1 cellular context compared by ENCODE assay signal in genomic region chr11:45919806-45920530, GRCh38.
A peak's percentile ranks its signal among the peaks of the same experiment; 100 is the strongest.
TF ChIP-seq lines count a peak whose summit lies in the region.

No MANE protein-coding gene starts in this region.

TF ChIP-seq in HepG2, 621 proteins besides CTCF, POLR2A, EP300 and RAD21 (continues in another document):
- TF ChIP-seq ZHX2 (IDR thresholded peaks at IDR 0.05; ENCODE audit: low read depth): no peak
- TF ChIP-seq ZHX2 (CRISPR knock-in tag; IDR thresholded peaks at IDR 0.05; ENCODE audit: borderline replicate concordance): no peak
- TF ChIP-seq MYC (CRISPR knock-in tag; IDR thresholded peaks at IDR 0.05; ENCODE audit: borderline replicate concordance): no peak
- TF ChIP-seq ZNF280B (CRISPR knock-in tag; IDR thresholded peaks at IDR 0.05; ENCODE audit: borderline replicate concordance): no peak
- peak; percentile 27; the same call in 1 of the 2 replicates for TF ChIP-seq ZNF687 (CRISPR knock-in tag; IDR thresholded peaks at IDR 0.05)
- no peak for TF ChIP-seq CREB3 (CRISPR knock-in tag; IDR thresholded peaks at IDR 0.05)
- TF ChIP-seq KLF12 (CRISPR knock-in tag; IDR thresholded peaks at IDR 0.05; ENCODE audit: borderline replicate concordance): no peak
- TF ChIP-seq LRRFIP1 (CRISPR knock-in tag; conservative IDR thresholded peaks at IDR 0.05): no peak
- 0 out of 2 replicates have a peak, but pooled peaks have one; percentile 21 for TF ChIP-seq ZSCAN25 (CRISPR knock-in tag; IDR thresholded peaks at IDR 0.05)
- TF ChIP-seq SNAPC4 (CRISPR knock-in tag; IDR thresholded peaks at IDR 0.05): no peak
- TF ChIP-seq ZNF569 (CRISPR knock-in tag; IDR thresholded peaks at IDR 0.05; ENCODE audit: borderline replicate concordance): no peak
- peak; percentile 64 for TF ChIP-seq PATZ1 (CRISPR knock-in tag; IDR thresholded peaks at IDR 0.05)
- TF ChIP-seq GATA4 (IDR thresholded peaks at IDR 0.05; ENCODE audit: borderline replicate concordance, low read depth): no peak
- TF ChIP-seq ZFY (CRISPR knock-in tag; IDR thresholded peaks at IDR 0.05): peak; percentile 55; the same call in 1 of the 2 replicates
- TF ChIP-seq UBTF (CRISPR knock-in tag; IDR thresholded peaks at IDR 0.05): no peak
- TF ChIP-seq ZNF510 (CRISPR knock-in tag; IDR thresholded peaks at IDR 0.05; ENCODE audit: low read depth): no peak
- TF ChIP-seq ZNF414 (CRISPR knock-in tag; IDR thresholded peaks at IDR 0.05): no peak
- no peak for TF ChIP-seq ZNF773 (CRISPR knock-in tag; IDR thresholded peaks at IDR 0.05; ENCODE audit: borderline replicate concordance)
- no peak for TF ChIP-seq MEIS1 (CRISPR knock-in tag; IDR thresholded peaks at IDR 0.05; ENCODE audit: borderline replicate concordance)
- peak; percentile 61; the same call in 1 of the 2 replicates for TF ChIP-seq ZFX (CRISPR knock-in tag; IDR thresholded peaks at IDR 0.05; ENCODE audit: low read depth)
- no peak for TF ChIP-seq ZNF10 (CRISPR knock-in tag; IDR thresholded peaks at IDR 0.05; ENCODE audit: borderline replicate concordance, low read depth)
- TF ChIP-seq ZNF768 (CRISPR knock-in tag; IDR thresholded peaks at IDR 0.05): peak; percentile 35; the same call in 1 of the 2 replicates
- TF ChIP-seq ZC3H4 (CRISPR knock-in tag; IDR thresholded peaks at IDR 0.05; ENCODE audit: borderline replicate concordance): no peak
- no peak for TF ChIP-seq MED1 (CRISPR knock-in tag; IDR thresholded peaks at IDR 0.05)
- no peak for TF ChIP-seq PLRG1 (conservative IDR thresholded peaks at IDR 0.05)
